23 cellular contexts compared by ENCODE assay signal in the genomic region with DNA sequence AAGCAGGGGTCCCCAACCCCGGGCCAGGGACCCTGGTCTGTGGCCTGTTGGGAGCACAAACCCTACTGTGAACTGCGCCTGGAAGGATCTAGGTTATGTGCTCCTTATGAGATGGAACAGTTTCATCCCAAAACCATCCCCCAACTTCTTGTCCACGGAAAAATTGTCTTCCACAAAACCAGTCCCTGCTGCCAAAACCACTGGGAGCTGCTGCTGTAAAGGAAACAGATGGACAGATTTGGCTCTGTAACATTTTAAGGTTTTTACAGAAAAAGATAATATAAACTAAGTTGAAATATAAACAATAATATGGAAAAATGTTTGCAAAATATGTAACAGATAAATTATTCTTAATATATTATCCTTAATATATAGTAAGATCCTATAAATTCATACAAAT.
DNase-seq lines count a peak whose midpoint lies in the region; ATAC-seq, FAIRE-seq and TF ChIP-seq lines count a peak whose summit lies in the region.
"Had no signal": no experiment of that assay in that cellular context is flagged by ENCODE, and none has a peak within 500 bp of the region (broad histone marks: within the 10 kb centered on the region; RNA-seq: fewer than 3 reads in every experiment).

No MANE protein-coding gene starts in this region.

- H3K27ac ChIP-seq in astrocyte (ENCODE audit: low read depth, low read length), result no peak overlapping the region
- H3K27ac ChIP-seq: PC-9, RWPE1 had no signal

- H3K27me3 ChIP-seq in astrocyte (ENCODE audit: insufficient read depth, low read length), result no peaks in the 10 kb centered on the region
- H3K27me3 ChIP-seq: BE2C had no signal

- no peaks in the 10 kb centered on the region for H3K79me2 ChIP-seq in astrocyte (ENCODE audit: insufficient read depth, low read length)

- no peaks in the 10 kb centered on the region for H4K20me1 ChIP-seq in astrocyte (ENCODE audit: insufficient read depth, low read length)

- peaks cover 7% of the 10 kb centered on the region for H3K36me3 ChIP-seq in astrocyte (ENCODE audit: insufficient read depth, low read length)

- H3K4me3 Mint-ChIP-seq in astrocyte (ENCODE audit: unreplicated experiment), result no peak overlapping the region

- TF ChIP-seq CTCF in AG09319 (IDR thresholded peaks at IDR 0.05; ENCODE audit: low read depth, low read length), result peak; percentile 4; the same call in 1 of the 2 replicates
- no peak for TF ChIP-seq CTCF in astrocyte (IDR thresholded peaks at IDR 0.05; ENCODE audit: insufficient read depth, low read depth, low read length)

- H3K9ac ChIP-seq in astrocyte (ENCODE audit: low read length), result no peak overlapping the region
- H3K9ac ChIP-seq: SK-N-SH had no signal

- H2AFZ ChIP-seq in astrocyte (ENCODE audit: low read depth, low read length), result no peak overlapping the region
- H2AFZ ChIP-seq: PC-9 had no signal

- H3K27me3 Mint-ChIP-seq in astrocyte (ENCODE audit: low read depth, unreplicated experiment), result no peaks in the 10 kb centered on the region

- H3K27ac Mint-ChIP-seq in astrocyte (ENCODE audit: unreplicated experiment), result no peak overlapping the region

- no peaks in the 10 kb centered on the region for H3K4me1 ChIP-seq in astrocyte (ENCODE audit: insufficient read depth, low read length)
- H3K4me1 ChIP-seq: BE2C had no signal

- peaks cover 8% of the 10 kb centered on the region for H3K36me3 Mint-ChIP-seq in astrocyte (ENCODE audit: low read depth, unreplicated experiment)

- FAIRE-seq in astrocyte (lab: Jason Lieb, UNC) (no peak), RCC 7860 (lab: Jason Lieb, UNC) (no peak)
- FAIRE-seq: D721Med, K562 had no signal

- no peaks in the 10 kb centered on the region for H3K9me3 Mint-ChIP-seq in astrocyte (ENCODE audit: unreplicated experiment)

- H3K9me3 ChIP-seq in astrocyte (ENCODE audit: insufficient read depth, low read depth, low read length), result no peaks in the 10 kb centered on the region
- H3K9me3 ChIP-seq: BE2C, SK-N-SH had no signal

- no peaks in the 10 kb centered on the region for H3K4me1 Mint-ChIP-seq in astrocyte (ENCODE audit: low read depth, unreplicated experiment)

- ATAC-seq in HG03139 (IDR thresholded peaks at IDR 0.05; ENCODE audit: unreplicated experiment) (no peak), GM21423 (IDR thresholded peaks at IDR 0.05; ENCODE audit: unreplicated experiment) (no peak)
- ATAC-seq: K562 had no signal

- H3K4me3 ChIP-seq in astrocyte (ENCODE audit: insufficient read depth, low read depth, low read length), result no peak overlapping the region
- H3K4me3 ChIP-seq: K562, PC-9 had no signal

- no peak for DNase-seq in AG09319 (ENCODE audit: extremely low read depth, low read depth)
- DNase-seq in astrocyte (ENCODE audit: low read depth), result peak; percentile 1
- peak; percentile 14 for DNase-seq in fibroblast of gingiva (ENCODE audit: low read depth)
- DNase-seq in iris pigment epithelial cell (ENCODE audit: low read depth), result peak; percentile 30
- no peak for DNase-seq in RCC 7860 (ENCODE audit: low spot score)
- DNase-seq in stimulated activated CD4-positive, alpha-beta T cell treated with anti-CD3 and anti-CD28 coated beads, Interleukin-15, amount 100 ng/mL, for 24 hours, result no peak
- DNase-seq: BE2C, DMS53, EL, MM.1S, NCI-H1048, NCI-H1436, NCI-H2029, NCI-H226, NCI-H524 treated with DMSO at 0.1 percent for 48 hours, PC-9, SHP77 treated with DMSO at 0.1 percent for 48 hours, SK-N-SH had no signal

- no peak overlapping the region for H3K4me2 ChIP-seq in astrocyte (ENCODE audit: low read length)
- H3K4me2 ChIP-seq: PC-9, SK-N-SH had no signal

Comparison
In these comparisons a context has a peak if more than half of its experiments do, and no peak if none do; other contexts are left out.
1. DNase-seq: peak in astrocyte (single experiment), fibroblast of gingiva (single experiment) and iris pigment epithelial cell (single experiment); none in AG09319 (single experiment), RCC 7860 (single experiment) and stimulated activated CD4-positive, alpha-beta T cell treated with anti-CD3 and anti-CD28 coated beads, Interleukin-15, amount 100 ng/mL, for 24 hours (single experiment).